18 cellular contexts compared by ENCODE assay signal in the genomic region with DNA sequence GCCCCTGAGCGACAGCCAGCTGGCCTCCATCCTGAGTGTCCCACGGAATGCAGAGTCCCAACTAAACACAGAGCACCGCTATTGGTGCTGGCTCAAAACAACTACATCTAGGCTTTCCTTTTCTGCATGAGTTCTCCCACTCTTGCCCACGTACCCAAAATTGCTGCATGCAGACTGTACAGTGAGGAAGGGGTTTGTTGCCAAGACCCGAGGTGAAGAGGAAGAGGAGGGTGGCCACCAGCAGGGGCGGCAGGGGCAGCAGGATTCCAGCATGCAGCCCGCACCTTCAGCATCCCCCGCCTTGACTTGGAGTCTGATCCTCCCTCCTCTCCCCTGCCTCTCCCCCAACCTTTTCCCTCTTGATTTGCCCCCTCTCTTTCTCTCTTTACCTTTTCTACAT. TPM values are rescaled to one million over a fixed set of nuclear protein-coding genes. Genes with fewer than 3 reads are reported as not detected.
"Had no signal": no experiment of that assay in that cellular context is flagged by ENCODE, and none has a peak within 500 bp of the region (broad histone marks: within the 10 kb centered on the region; RNA-seq: fewer than 3 reads in every experiment).

No MANE protein-coding gene starts in this region.

- ATAC-seq: activated CD8-positive, alpha-beta T cell treated with anti-CD3 and anti-CD28 coated beads for 36 hours; activated T-helper 17 cell treated with anti-CD3 and anti-CD28 coated beads, Interleukin-2, amount 50 U/mL, for 72 hours; naive thymus-derived CD8-positive, alpha-beta T cell; SK-N-SH treated with all-trans-retinoic acid at 6 μM for 48 hours; T-cell had no signal

- H3K9me3 ChIP-seq: tibial nerve had no signal

- DNase-seq: activated B cell treated with CpG ODN at 0.5 μM for 24 hours; activated CD4-positive, alpha-beta T cell treated with anti-CD3 and anti-CD28 coated beads, Interleukin-2, amount 10 ng/mL, durations not matched to agents 24 days and 14 days; activated CD8-positive, alpha-beta T cell treated with anti-CD3 and anti-CD28 coated beads for 36 hours; activated naive CD4-positive, alpha-beta T cell; activated naive CD8-positive, alpha-beta T cell treated with anti-CD3 and anti-CD28 coated beads, Interleukin-2, amount 10 ng/mL, durations not matched to agents 7 days and 5 days; activated T-cell treated with anti-CD3 and anti-CD28 coated beads, Interleukin-2, amount 50 U/mL, for 1 hour; naive thymus-derived CD8-positive, alpha-beta T cell; stimulated activated CD4-positive, alpha-beta T cell treated with anti-CD3 and anti-CD28 coated beads, Interleukin-2, amount 100 ng/mL, for 24 hours; stimulated activated naive CD4-positive, alpha-beta T cell treated with Interleukin-2 at 50 U/mL for 16 hours; T-cell had no signal

- H3K4me1 ChIP-seq: tibial nerve had no signal

- H3K4me3 ChIP-seq: tibial nerve had no signal

- H3K27ac ChIP-seq: tibial nerve had no signal

- H3K27me3 ChIP-seq: tibial nerve had no signal

- H3K36me3 ChIP-seq: tibial nerve had no signal

RNA-seq across cellular contexts. Expression of a gene that starts 8.0 kb away (rescaled TPM):
- total RNA-seq: activated CD4-positive, alpha-beta T cell treated with anti-CD3 and anti-CD28 coated beads, Interleukin-2, amount 10 ng/mL, durations not matched to agents 24 days and 14 days; activated CD8-positive, alpha-beta T cell treated with anti-CD3 and anti-CD28 coated beads for 36 hours had no signal

RNA-seq across cellular contexts. Expression of a gene that starts 9.7 kb away (rescaled TPM):
- total RNA-seq: activated B cell treated with CpG ODN at 0.5 μM for 24 hours; activated CD4-positive, alpha-beta T cell treated with anti-CD3 and anti-CD28 coated beads, Interleukin-2, amount 10 ng/mL, durations not matched to agents 24 days and 14 days; activated CD8-positive, alpha-beta T cell treated with anti-CD3 and anti-CD28 coated beads for 36 hours; activated naive CD8-positive, alpha-beta T cell treated with anti-CD3 and anti-CD28 coated beads, Interleukin-2, amount 10 ng/mL, durations not matched to agents 7 days and 5 days; activated T-helper 17 cell treated with anti-CD3 and anti-CD28 coated beads, Interleukin-2, amount 50 U/mL, for 72 hours; naive thymus-derived CD8-positive, alpha-beta T cell; renal cortical epithelial cell; tibial nerve had no signal

RNA-seq across cellular contexts. Expression of a gene that starts 17.1 kb away (rescaled TPM):
- total RNA-seq: activated B cell treated with CpG ODN at 0.5 μM for 24 hours; activated CD4-positive, alpha-beta T cell treated with anti-CD3 and anti-CD28 coated beads, Interleukin-2, amount 10 ng/mL, durations not matched to agents 24 days and 14 days; activated CD8-positive, alpha-beta T cell treated with anti-CD3 and anti-CD28 coated beads for 36 hours; activated naive CD8-positive, alpha-beta T cell treated with anti-CD3 and anti-CD28 coated beads, Interleukin-2, amount 10 ng/mL, durations not matched to agents 7 days and 5 days; cardiac septum; mesenteric fat pad; naive thymus-derived CD8-positive, alpha-beta T cell; renal cortical epithelial cell; subcutaneous adipose tissue; T-cell; tibial nerve had no signal
- polyA plus RNA-seq: naive thymus-derived CD8-positive, alpha-beta T cell had no signal

RNA-seq across cellular contexts. Expression of a gene that starts 25.2 kb away (rescaled TPM):
- total RNA-seq: activated B cell treated with CpG ODN at 0.5 μM for 24 hours; activated CD4-positive, alpha-beta T cell treated with anti-CD3 and anti-CD28 coated beads, Interleukin-2, amount 10 ng/mL, durations not matched to agents 24 days and 14 days; activated CD8-positive, alpha-beta T cell treated with anti-CD3 and anti-CD28 coated beads for 36 hours; activated T-helper 17 cell treated with anti-CD3 and anti-CD28 coated beads, Interleukin-2, amount 50 U/mL, for 72 hours; naive thymus-derived CD8-positive, alpha-beta T cell; renal cortical epithelial cell had no signal

RNA-seq across cellular contexts. Expression of a gene that starts 50.6 kb away (rescaled TPM):
- total RNA-seq: activated B cell treated with CpG ODN at 0.5 μM for 24 hours; activated CD4-positive, alpha-beta T cell treated with anti-CD3 and anti-CD28 coated beads, Interleukin-2, amount 10 ng/mL, durations not matched to agents 24 days and 14 days; activated CD8-positive, alpha-beta T cell treated with anti-CD3 and anti-CD28 coated beads for 36 hours; activated naive CD8-positive, alpha-beta T cell treated with anti-CD3 and anti-CD28 coated beads, Interleukin-2, amount 10 ng/mL, durations not matched to agents 7 days and 5 days; activated T-helper 17 cell treated with anti-CD3 and anti-CD28 coated beads, Interleukin-2, amount 50 U/mL, for 72 hours; cardiac septum; lower leg skin; mesenteric fat pad; naive thymus-derived CD8-positive, alpha-beta T cell; renal cortical epithelial cell; subcutaneous adipose tissue; T-cell; tibial nerve had no signal
- polyA plus RNA-seq: naive thymus-derived CD8-positive, alpha-beta T cell had no signal
